ENCODE assay signal across 20 cellular contexts in the genomic region with DNA sequence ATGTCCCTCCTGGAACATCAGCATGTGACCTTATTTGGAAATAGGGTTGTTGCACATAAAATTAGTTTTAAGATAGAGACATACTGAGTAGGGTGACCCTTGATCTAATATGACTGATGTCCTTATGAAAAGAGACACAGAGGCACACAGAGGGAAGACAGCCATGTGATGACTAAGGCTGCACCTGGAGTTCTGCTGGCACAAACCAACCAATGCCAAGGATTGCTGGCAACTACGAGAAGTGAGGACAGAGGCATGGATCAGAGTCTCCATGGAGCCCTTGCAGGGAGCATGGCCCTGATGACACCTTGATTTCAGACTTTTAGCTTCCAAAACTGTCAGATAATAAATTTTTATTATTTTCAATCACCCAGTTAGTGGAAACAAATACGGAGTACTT.
"Had no signal": no experiment of that assay in that cellular context is flagged by ENCODE, and none has a peak within 500 bp of the region (broad histone marks: within the 10 kb centered on the region; RNA-seq: fewer than 3 reads in every experiment).

No MANE protein-coding gene starts in this region.

- H3K4me3 Mint-ChIP-seq: dendritic cell treated with granulocyte-macrophage colony-stimulating factor and Interleukin-4, amounts not matched to agents 40 ng/mL and 50 ng/mL, for 4 days; immature natural killer cell; memory B cell; naive B cell; natural killer cell treated with Interleukin-12 subunit alpha and Interleukin-12 subunit beta and Interleukin-15 and Interleukin-18, amount 100 ng/mL, for 72 hours; neural progenitor cell; stimulated activated naive B cell treated with anti-CD40 and anti-IgM and Interleukin-4, amounts not matched to agents 10 μg/mL and 1 μg/mL and 100 μg/mL, for 72 hours; stimulated activated naive CD8-positive, alpha-beta T cell treated with anti-CD3 and anti-CD28 coated beads, Interleukin-15, Interleukin-2, amounts not matched to agents 100 ng/mL and 50 ng/mL, for 24 hours had no signal

- DNase-seq: colonic mucosa; effector memory CD4-positive, alpha-beta T cell; foreskin melanocyte; immature natural killer cell; islet precursor cell; kidney glomerular epithelial cell; left colon; naive B cell; ovary; right lobe of liver; small intestine; stimulated activated CD4-positive, alpha-beta T cell treated with anti-CD3 and anti-CD28 coated beads, Interleukin-15, amount 100 ng/mL, for 24 hours; stimulated activated CD4-positive, alpha-beta T cell treated with anti-CD3 and anti-CD28 coated beads, Interleukin-2, amount 100 ng/mL, for 48 hours; stimulated activated naive B cell treated with anti-CD40 and anti-IgM and Interleukin-4, amounts not matched to agents 10 μg/mL and 1 μg/mL and 100 μg/mL, for 72 hours; upper lobe of left lung had no signal

- H3K36me3 Mint-ChIP-seq: immature natural killer cell; memory B cell; naive B cell; natural killer cell treated with Interleukin-12 subunit alpha and Interleukin-12 subunit beta and Interleukin-15 and Interleukin-18, amount 100 ng/mL, for 72 hours; stimulated activated naive B cell treated with anti-CD40 and anti-IgM and Interleukin-4, amounts not matched to agents 10 μg/mL and 1 μg/mL and 100 μg/mL, for 72 hours had no signal

- H3K27me3 Mint-ChIP-seq: dendritic cell treated with granulocyte-macrophage colony-stimulating factor and Interleukin-4, amounts not matched to agents 40 ng/mL and 50 ng/mL, for 4 days; memory B cell; naive B cell; natural killer cell treated with Interleukin-12 subunit alpha and Interleukin-12 subunit beta and Interleukin-15 and Interleukin-18, amount 100 ng/mL, for 72 hours; stimulated activated naive B cell treated with anti-CD40 and anti-IgM and Interleukin-4, amounts not matched to agents 10 μg/mL and 1 μg/mL and 100 μg/mL, for 72 hours; stimulated activated naive CD8-positive, alpha-beta T cell treated with anti-CD3 and anti-CD28 coated beads, Interleukin-15, Interleukin-2, amounts not matched to agents 100 ng/mL and 50 ng/mL, for 24 hours had no signal

- H3K27ac Mint-ChIP-seq: dendritic cell treated with granulocyte-macrophage colony-stimulating factor and Interleukin-4, amounts not matched to agents 40 ng/mL and 50 ng/mL, for 4 days; immature natural killer cell; memory B cell; naive B cell; natural killer cell treated with Interleukin-12 subunit alpha and Interleukin-12 subunit beta and Interleukin-15 and Interleukin-18, amount 100 ng/mL, for 72 hours; stimulated activated naive B cell treated with anti-CD40 and anti-IgM and Interleukin-4, amounts not matched to agents 10 μg/mL and 1 μg/mL and 100 μg/mL, for 72 hours; stimulated activated naive CD8-positive, alpha-beta T cell treated with anti-CD3 and anti-CD28 coated beads, Interleukin-15, Interleukin-2, amounts not matched to agents 100 ng/mL and 50 ng/mL, for 24 hours had no signal

- H3K4me1 Mint-ChIP-seq: immature natural killer cell; memory B cell; naive B cell; stimulated activated naive B cell treated with anti-CD40 and anti-IgM and Interleukin-4, amounts not matched to agents 10 μg/mL and 1 μg/mL and 100 μg/mL, for 72 hours had no signal

- ATAC-seq: left colon; natural killer cell treated with Interleukin-12 subunit alpha and Interleukin-12 subunit beta and Interleukin-15 and Interleukin-18, amount 100 ng/mL, for 72 hours; right lobe of liver; stimulated activated naive B cell treated with anti-CD40 and anti-IgM and Interleukin-4, amounts not matched to agents 10 μg/mL and 1 μg/mL and 100 μg/mL, for 72 hours had no signal

- H3K9me3 Mint-ChIP-seq: dendritic cell treated with granulocyte-macrophage colony-stimulating factor and Interleukin-4, amounts not matched to agents 40 ng/mL and 50 ng/mL, for 4 days; memory B cell; neural progenitor cell; stimulated activated naive CD8-positive, alpha-beta T cell treated with anti-CD3 and anti-CD28 coated beads, Interleukin-15, Interleukin-2, amounts not matched to agents 100 ng/mL and 50 ng/mL, for 24 hours had no signal
